8 cellular contexts compared by ENCODE assay signal in genomic region chr4:25938251-25939186, GRCh38. TPM values are rescaled to one million over a fixed set of nuclear protein-coding genes. Genes with fewer than 3 reads are reported as not detected.
DNase-seq lines count a peak whose midpoint lies in the region; ATAC-seq and TF ChIP-seq lines count a peak whose summit lies in the region.

No MANE protein-coding gene starts in this region.

- no peak overlapping the region for H3K4me3 Mint-ChIP-seq in Caco-2 (ENCODE audit: unreplicated experiment)

- no peaks in the 10 kb centered on the region for H3K27me3 Mint-ChIP-seq in Caco-2 (ENCODE audit: insufficient read depth, unreplicated experiment)

- H3K36me3 ChIP-seq in Caco-2 (ENCODE audit: control insufficient read depth, insufficient read depth, low read length) = no peaks in the 10 kb centered on the region

- intact Hi-C loops in Caco-2 (cut with micrococcal nuclease; ENCODE audit: unreplicated experiment) = no loop called here

- 0 out of 2 replicates have a peak, but pooled peaks cover 5% of the 10 kb centered on the region for H3K4me1 ChIP-seq in Caco-2

- no peaks in the 10 kb centered on the region for H3K9me3 ChIP-seq in Caco-2

- H3K9me3 Mint-ChIP-seq in Caco-2 (ENCODE audit: unreplicated experiment) = no peaks in the 10 kb centered on the region

- no peaks in the 10 kb centered on the region for H3K27me3 ChIP-seq in Caco-2 (replicated peaks; ENCODE audit: control insufficient read depth, insufficient read depth, low read length)

- H3K4me3 ChIP-seq in Caco-2 (ENCODE audit: low read depth, low read length) = no peak overlapping the region

- CTCF ChIA-PET in Caco-2 (lab: Charles Lee) = no interaction called here

- ATAC-seq in GM18498 (IDR thresholded peaks at IDR 0.05; ENCODE audit: unreplicated experiment) (peak; percentile 89), GM21576 (IDR thresholded peaks at IDR 0.05; ENCODE audit: unreplicated experiment) (peak; percentile 90)

- BruUV-seq in Caco-2 (replicated peaks; lab: Mats Ljungman, UMichigan) = no TSS peak

- peak overlapping the region; percentile 7 for H3K27ac ChIP-seq in epithelial cell of prostate

- H3K36me3 Mint-ChIP-seq in Caco-2 (ENCODE audit: insufficient read depth, unreplicated experiment) = no peaks in the 10 kb centered on the region

- POLR2A ChIA-PET in Caco-2 (lab: Charles Lee) = no interaction called here

- peak; percentile 40 to 41 for DNase-seq in Kasumi-1 (lab: John Stamatoyannopoulos, UW)
- DNase-seq in epithelial cell of prostate (ENCODE audit: low read depth, low spot score) = peak; percentile 12
- peak; percentile 11 for DNase-seq in stimulated activated CD8-positive, alpha-beta memory T cell treated with anti-CD3 and anti-CD28 coated beads, Interleukin-12 subunit alpha, Interleukin-12 subunit beta, amount 100 ng/mL, for 24 hours (ENCODE audit: extremely low read depth)
- DNase-seq in Ammon's horn (ENCODE audit: low spot score) = no peak
- no peak for DNase-seq in Caco-2
- DNase-seq in NCI-H446 treated with DMSO at 0.1 percent for 48 hours (lab: John Stamatoyannopoulos, UW) = no peak

- no peak for TF ChIP-seq CTCF in Caco-2 (IDR thresholded peaks at IDR 0.05; ENCODE audit: insufficient read depth in 1 of 2, low read depth in 1 of 2, low read length in 1 of 2, severe bottlenecking in 1 of 2, unreplicated experiment in 1 of 2)

- H3K4me1 Mint-ChIP-seq in Caco-2 (ENCODE audit: low read depth, unreplicated experiment) = peaks cover 7% of the 10 kb centered on the region

- H3K27ac Mint-ChIP-seq in Caco-2 (ENCODE audit: unreplicated experiment) = no peak overlapping the region

RNA-seq across cellular contexts. Expression of gene SMIM20, which starts 24.5 kb away (rescaled TPM):
- 18.5 and 20.1 TPM in 2 replicates for total RNA-seq in Caco-2 (2022)

Comparison
In these comparisons a context has a peak if more than half of its experiments do, and no peak if none do; other contexts are left out.
1. DNase-seq: peak in Kasumi-1 (2 of 2), epithelial cell of prostate (single experiment) and stimulated activated CD8-positive, alpha-beta memory T cell treated with anti-CD3 and anti-CD28 coated beads, Interleukin-12 subunit alpha, Interleukin-12 subunit beta, amount 100 ng/mL, for 24 hours (single experiment); none in Ammon's horn (single experiment), Caco-2 (0 of 2) and NCI-H446 treated with DMSO at 0.1 percent for 48 hours (single experiment).